Comparison of ENCODE assay signal across 8 cellular contexts in genomic region chr10:69318087-69318996, GRCh38. TPM values are rescaled to one million over a fixed set of nuclear protein-coding genes. Genes with fewer than 3 reads are reported as not detected.
A peak's percentile ranks its signal among the peaks of the same experiment; 100 is the strongest.
DNase-seq lines count a peak whose midpoint lies in the region; ATAC-seq, FAIRE-seq and TF ChIP-seq lines count a peak whose summit lies in the region.

No MANE protein-coding gene starts in this region.

- no peak for FAIRE-seq in kidney (lab: Jason Lieb, UNC)

- peak; percentile 69 for ATAC-seq in GM18520 (IDR thresholded peaks at IDR 0.05; ENCODE audit: unreplicated experiment)
- ATAC-seq in HG03039 (IDR thresholded peaks at IDR 0.05; ENCODE audit: unreplicated experiment): peak; percentile 73

- DNase-seq in ACHN (peak; percentile 89), NCI-H2196 treated with DMSO at 0.1 percent for 48 hours (lab: John Stamatoyannopoulos, UW; ENCODE audit: unreplicated experiment) (peak; percentile 24), caudate nucleus (lab: John Stamatoyannopoulos, UW) (peak in 57 of 61 donors; percentile 15 to 91 (median 78)), kidney (peak; percentile 98)
- DNase-seq in activated CD4-positive, CD25-positive, alpha-beta regulatory T cell (lab: John Stamatoyannopoulos, UW): peak; percentile 78 to 86 (median 82)
- peak; percentile 95 for DNase-seq in stimulated activated CD4-positive, alpha-beta T cell treated with anti-CD3 and anti-CD28 coated beads, Interleukin-15, amount 100 ng/mL, for 24 hours

- peak overlapping the region; percentile 83 for H3K27ac ChIP-seq in caudate nucleus (ENCODE audit: low read depth, low read length)
- peak overlapping the region; percentile 94 to 95 for H3K27ac ChIP-seq in kidney (ENCODE audit: low read depth in 2 of 2, low read length in 2 of 2)

- no peaks in the 10 kb centered on the region for H3K9me3 ChIP-seq in kidney (ENCODE audit: control insufficient read depth in 1 of 2, low read length in 2 of 2)

- in situ Hi-C loops in ACHN (cut with HindIII; ENCODE audit: low pct_ligation_motif_present, low pct_unique_long_range_greater_than_20kb, low sequenced_read_pairs): no loop called here

- intact Hi-C loops in kidney (cut with DNase I): no loop called here

- peak overlapping the region; percentile 84 to 86 for H3K4me3 ChIP-seq in kidney (ENCODE audit: low read length in 2 of 2)

- no peaks in the 10 kb centered on the region for H3K36me3 ChIP-seq in kidney (ENCODE audit: control insufficient read depth in 1 of 2, insufficient read depth in 2 of 2, low read length in 2 of 2)

- H3K9ac ChIP-seq in kidney (ENCODE audit: low read length in 2 of 2): peak overlapping the region; percentile 61 to 88

- peaks cover 20 to 23% of the 10 kb centered on the region in 2 donors for H3K4me1 ChIP-seq in kidney (ENCODE audit: control insufficient read depth in 1 of 2, insufficient read depth in 1 of 2, low read depth in 1 of 2, low read length in 2 of 2)

- TF ChIP-seq CTCF in kidney (IDR thresholded peaks at IDR 0.05; ENCODE audit: borderline replicate concordance, extremely low read depth, insufficient read depth): peak; percentile 3

RNA-seq across cellular contexts. Expression of gene HK1, which starts 40.0 kb away (rescaled TPM):
- total RNA-seq in kidney: 84.9 TPM
- 35.9 TPM for polyA plus RNA-seq in kidney (ENCODE audit: insufficient read depth, low read depth, low replicate concordance)

Comparison
In these comparisons a context has a peak if more than half of its experiments do, and no peak if none do; other contexts are left out.
1. Peak in every context shown above with its lines: DNase-seq, ATAC-seq, H3K4me3 ChIP-seq and H3K27ac ChIP-seq.
2. DNase-seq: peak in every context shown above with its lines; median percentile 98 in kidney; 95 in stimulated activated CD4-positive, alpha-beta T cell treated with anti-CD3 and anti-CD28 coated beads, Interleukin-15, amount 100 ng/mL, for 24 hours; 89 in ACHN; 82 in activated CD4-positive, CD25-positive, alpha-beta regulatory T cell; 78 in caudate nucleus; 24 in NCI-H2196 treated with DMSO at 0.1 percent for 48 hours.